In the genomic region with DNA sequence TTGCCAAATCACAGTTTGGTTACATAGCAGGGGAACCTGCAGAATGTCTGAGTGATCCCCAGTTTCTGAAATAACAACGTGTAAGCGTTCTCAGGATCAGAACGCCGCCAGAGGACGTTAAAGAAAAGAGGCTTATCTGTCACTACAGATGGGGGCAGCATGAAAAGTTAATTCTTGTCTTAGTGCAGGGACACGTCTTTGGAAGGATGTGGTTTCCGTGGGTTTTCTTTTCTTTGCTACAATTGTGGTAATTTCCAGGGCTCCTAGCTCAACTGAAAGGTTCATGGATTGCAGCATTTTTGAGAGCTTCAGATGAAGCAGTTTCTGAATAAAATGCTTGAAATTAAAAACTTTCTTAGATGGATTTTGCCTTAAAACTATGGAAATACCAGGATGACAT, we compare ENCODE assay signal across 9 cellular contexts.
DNase-seq lines count a peak whose midpoint lies in the region; ATAC-seq lines count a peak whose summit lies in the region.
"Had no signal": no experiment of that assay in that cellular context is flagged by ENCODE, and none has a peak within 500 bp of the region (broad histone marks: within the 10 kb centered on the region; RNA-seq: fewer than 3 reads in every experiment).

No MANE protein-coding gene starts in this region.

- peak overlapping the region in 5 of 10 experiments; percentile 5 to 44 (median 27); a peak in 5 of 20 replicates for H3K4me3 ChIP-seq in BLaER1 treated with 17β-estradiol and CSF1 and Interleukin-3, amounts not matched to agents 10 nM and 100 nM
- H3K4me3 ChIP-seq: gastrocnemius medialis had no signal

- peak overlapping the region; percentile 69 for H3K27ac Mint-ChIP-seq in dendritic cell treated with granulocyte-macrophage colony-stimulating factor and Interleukin-4, amounts not matched to agents 40 ng/mL and 50 ng/mL, for 4 days

- DNase-seq in T-helper 2 cell (peak in 3 of 5 experiments; percentile 33 to 93 (median 79)), epidermal melanocyte (ENCODE audit: insufficient read length, low spot score) (no peak), NCI-H1105 treated with DMSO at 0.1 percent for 48 hours (lab: John Stamatoyannopoulos, UW) (no peak)
- DNase-seq: gastrocnemius medialis had no signal

- intact Hi-C loops in dendritic cell treated with granulocyte-macrophage colony-stimulating factor and Interleukin-4, amounts not matched to agents 40 ng/mL and 50 ng/mL, for 4 days (cut with micrococcal nuclease), result no loop called here

- H3K36me3 ChIP-seq in BLaER1 treated with 17β-estradiol and CSF1 and Interleukin-3, amounts not matched to agents 10 nM and 100 nM, result peaks cover 0 to 28% (median 11%) of the 10 kb centered on the region in 11 experiments; a peak in 15 of 22 replicates

- H3K9me3 Mint-ChIP-seq in dendritic cell treated with granulocyte-macrophage colony-stimulating factor and Interleukin-4, amounts not matched to agents 40 ng/mL and 50 ng/mL, for 4 days, result no peaks in the 10 kb centered on the region

- H3K9ac ChIP-seq in BLaER1 treated with 17β-estradiol and CSF1 and Interleukin-3, amounts not matched to agents 10 nM and 100 nM, result peak overlapping the region in 9 of 11 experiments; percentile 68 to 79 (median 73); a peak in 19 of 22 replicates

- no peaks in the 10 kb centered on the region for H3K36me3 Mint-ChIP-seq in dendritic cell treated with granulocyte-macrophage colony-stimulating factor and Interleukin-4, amounts not matched to agents 40 ng/mL and 50 ng/mL, for 4 days (ENCODE audit: low read depth)

- no peaks in the 10 kb centered on the region for H3K27me3 ChIP-seq in BLaER1 treated with 17β-estradiol and CSF1 and Interleukin-3, amounts not matched to agents 10 nM and 100 nM
- H3K27me3 ChIP-seq: gastrocnemius medialis had no signal

- H3K4me2 ChIP-seq in BLaER1 treated with 17β-estradiol and CSF1 and Interleukin-3, amounts not matched to agents 10 nM and 100 nM, result peak overlapping the region; percentile 69 to 93 (median 83)

- no peak overlapping the region for H3K4me3 Mint-ChIP-seq in dendritic cell treated with granulocyte-macrophage colony-stimulating factor and Interleukin-4, amounts not matched to agents 40 ng/mL and 50 ng/mL, for 4 days

- peaks cover 30 to 50% (median 45%) of the 10 kb centered on the region in 10 experiments for H3K4me1 ChIP-seq in BLaER1 treated with 17β-estradiol and CSF1 and Interleukin-3, amounts not matched to agents 10 nM and 100 nM

- ATAC-seq in HG02678 (IDR thresholded peaks at IDR 0.05; ENCODE audit: unreplicated experiment) (peak; percentile 58), GM21526 (IDR thresholded peaks at IDR 0.05; ENCODE audit: low FRiP score, unreplicated experiment) (no peak), HG02981 (IDR thresholded peaks at IDR 0.05; ENCODE audit: unreplicated experiment) (no peak)

- no peaks in the 10 kb centered on the region for H4K20me1 ChIP-seq in BLaER1 treated with 17β-estradiol and CSF1 and Interleukin-3, amounts not matched to agents 10 nM and 100 nM

- peaks cover 36% of the 10 kb centered on the region for H3K4me1 Mint-ChIP-seq in dendritic cell treated with granulocyte-macrophage colony-stimulating factor and Interleukin-4, amounts not matched to agents 40 ng/mL and 50 ng/mL, for 4 days (ENCODE audit: low read depth)

- H3K9me3 ChIP-seq in BLaER1 treated with 17β-estradiol and CSF1 and Interleukin-3, amounts not matched to agents 10 nM and 100 nM (replicated peaks in 1 of 11), result peaks cover 0 to 15% (median 10%) of the 10 kb centered on the region in 11 experiments; a peak in 14 of 22 replicates
- H3K9me3 ChIP-seq: gastrocnemius medialis had no signal

- H3K27me3 Mint-ChIP-seq in dendritic cell treated with granulocyte-macrophage colony-stimulating factor and Interleukin-4, amounts not matched to agents 40 ng/mL and 50 ng/mL, for 4 days, result peaks cover 4% of the 10 kb centered on the region

- peak overlapping the region in 10 of 11 experiments; percentile 75 to 92 (median 86); a peak in 19 of 22 replicates for H3K27ac ChIP-seq in BLaER1 treated with 17β-estradiol and CSF1 and Interleukin-3, amounts not matched to agents 10 nM and 100 nM

Comparison
In these comparisons a context has a peak if more than half of its experiments do, and no peak if none do; other contexts are left out.
1. DNase-seq: peak in T-helper 2 cell (3 of 5); none in epidermal melanocyte (single experiment) and NCI-H1105 treated with DMSO at 0.1 percent for 48 hours (single experiment).